In the genomic region with DNA sequence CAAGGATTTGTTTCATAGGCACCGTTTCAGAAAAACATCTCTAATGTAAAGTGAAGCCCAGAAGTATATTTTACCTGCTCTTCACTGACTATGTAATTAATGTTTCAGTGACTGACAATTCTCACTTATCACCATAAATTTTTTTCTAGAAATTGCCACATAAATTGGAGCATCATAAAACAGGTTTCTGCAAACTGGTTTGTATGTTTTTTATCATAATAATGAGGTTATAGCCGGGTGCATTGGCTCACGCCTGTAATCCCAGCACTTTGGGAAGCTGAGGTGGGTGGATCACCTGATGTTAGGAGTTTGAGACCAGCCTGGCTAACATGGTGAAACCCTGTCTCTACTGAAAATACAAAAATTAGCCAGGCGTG, we compare ENCODE assay signal across 13 cellular contexts. TPM values are rescaled to one million over a fixed set of nuclear protein-coding genes. Genes with fewer than 3 reads are reported as not detected.
DNase-seq lines count a peak whose midpoint lies in the region; ATAC-seq, FAIRE-seq and TF ChIP-seq lines count a peak whose summit lies in the region.
"Had no signal": no experiment of that assay in that cellular context is flagged by ENCODE, and none has a peak within 500 bp of the region (broad histone marks: within the 10 kb centered on the region; RNA-seq: fewer than 3 reads in every experiment).

No MANE protein-coding gene starts in this region.

- no peak overlapping the region for H3K4me3 ChIP-seq in mammary epithelial cell (replicated peaks in 1 of 3; ENCODE audit: insufficient read depth in 1 of 3, low read depth in 2 of 3, low read length in 3 of 3)
- H3K4me3 ChIP-seq in hepatocyte, result no peak overlapping the region
- no peak overlapping the region for H3K4me3 ChIP-seq in thyroid gland (replicated peaks in 1 of 3)

- in situ Hi-C loops in mammary epithelial cell (cut with MboI; ENCODE audit: low sequenced_read_pairs in 2 of 2), result no loop called here

- DNase-seq in MCF 10A (ENCODE audit: unreplicated experiment) (no peak), mammary epithelial cell (no peak), T-helper 17 cell (no peak), hepatocyte (ENCODE audit: low spot score) (no peak), thyroid gland (no peak), SKM-1 treated with dmso at 0.1 percent for 144 hours (lab: John Stamatoyannopoulos, UW; ENCODE audit: unreplicated experiment) (no peak), GM19239 (ENCODE audit: insufficient read length, low spot score) (no peak)
- DNase-seq: activated CD4-positive, alpha-beta T cell treated with anti-CD3 and anti-CD28 coated beads for 4 hours; AML-193; amniotic stem cell; effector memory CD8-positive, alpha-beta T cell; hippocampal formation had no signal

- H3K27ac Mint-ChIP-seq in MCF 10A (ENCODE audit: low read depth, unreplicated experiment), result peak overlapping the region; percentile 49
- H3K27ac Mint-ChIP-seq in T-helper 17 cell, result peak overlapping the region; percentile 94

- no peaks in the 10 kb centered on the region for H3K9me2 ChIP-seq in hepatocyte (replicated peaks; ENCODE audit: insufficient read depth)

- dilution Hi-C loops in mammary epithelial cell (cut with HindIII; ENCODE audit: low sequenced_read_pairs), result loop anchor here (5.0 kb wide), 1 partner anchor 75 kb away; no protein-coding TSS in a partner anchor

- H3K27ac ChIP-seq in mammary epithelial cell (ENCODE audit: insufficient read depth, low read depth, low read length) (no peak overlapping the region), hepatocyte (no peak overlapping the region), thyroid gland (peak overlapping the region; percentile 68 to 96 (median 91))

- H3K4me1 Mint-ChIP-seq in MCF 10A (ENCODE audit: insufficient read depth, unreplicated experiment) (peaks cover 47% of the 10 kb centered on the region), T-helper 17 cell (peaks cover 45% of the 10 kb centered on the region)

- 96% methylated on average over 3 of the region's 4 CpGs for WGBS in mammary epithelial cell (ENCODE audit: low coverage, missing lambda C conversion rate)
- WGBS in hepatocyte (ENCODE audit: low lambda C conversion rate, missing lambda C conversion rate), result 76% methylated on average over 4 of the region's 4 CpGs
- 76% methylated on average over 4 of the region's 4 CpGs for WGBS in thyroid gland, 2 donors

- H3K9ac ChIP-seq in mammary epithelial cell (ENCODE audit: insufficient read depth, low read length), result no peak overlapping the region

- H3K9me3 Mint-ChIP-seq in MCF 10A (ENCODE audit: unreplicated experiment), result no peaks in the 10 kb centered on the region
- H3K9me3 Mint-ChIP-seq: effector memory CD8-positive, alpha-beta T cell had no signal

- H3K36me3 ChIP-seq in mammary epithelial cell (ENCODE audit: insufficient read depth, low read length) (no peaks in the 10 kb centered on the region), hepatocyte (replicated peaks; ENCODE audit: insufficient read depth, low read depth) (no peaks in the 10 kb centered on the region), thyroid gland (no peaks in the 10 kb centered on the region)

- no peaks in the 10 kb centered on the region for H3K27me3 Mint-ChIP-seq in MCF 10A (ENCODE audit: insufficient read depth, unreplicated experiment)
- H3K27me3 Mint-ChIP-seq in T-helper 17 cell, result no peaks in the 10 kb centered on the region
- H3K27me3 Mint-ChIP-seq: effector memory CD8-positive, alpha-beta T cell had no signal

- no peak overlapping the region for H3K4me3 Mint-ChIP-seq in MCF 10A (ENCODE audit: unreplicated experiment)
- no peak overlapping the region for H3K4me3 Mint-ChIP-seq in T-helper 17 cell

- H3K4me1 ChIP-seq in mammary epithelial cell (ENCODE audit: insufficient read depth, low read length) (peaks cover 52% of the 10 kb centered on the region), hepatocyte (ENCODE audit: insufficient read depth) (peaks cover 21% of the 10 kb centered on the region), thyroid gland (peaks cover 38 to 53% of the 10 kb centered on the region in 2 donors)

- FAIRE-seq in GM19239 (lab: Jason Lieb, UNC), result no peak

- TF ChIP-seq POLR2A in thyroid gland (IDR thresholded peaks at IDR 0.05), result no peak

- H3K4me2 ChIP-seq in mammary epithelial cell (ENCODE audit: insufficient read depth, low read depth, low read length) (no peak overlapping the region), hepatocyte (peak overlapping the region; percentile 34)

- intact Hi-C loops in MCF 10A (cut with micrococcal nuclease) (no loop called here), mammary epithelial cell (cut with micrococcal nuclease) (no loop called here), thyroid gland (cut with DNase I) (loop anchor here (5.0 kb wide), 1 partner anchor 35 kb away; no protein-coding TSS in a partner anchor)

- no peak overlapping the region for H2AFZ ChIP-seq in mammary epithelial cell (ENCODE audit: low read depth, low read length)
- H2AFZ ChIP-seq in hepatocyte, result no peak overlapping the region

- no peaks in the 10 kb centered on the region for H3K9me3 ChIP-seq in mammary epithelial cell (replicated peaks; ENCODE audit: insufficient read depth, low read length)
- no peaks in the 10 kb centered on the region for H3K9me3 ChIP-seq in T-helper 17 cell (ENCODE audit: control insufficient read depth, low read length, poor library complexity, severe bottlenecking)
- H3K9me3 ChIP-seq in hepatocyte (ENCODE audit: low read depth), result no peaks in the 10 kb centered on the region
- H3K9me3 ChIP-seq in thyroid gland, result no peaks in the 10 kb centered on the region

- H3K79me2 ChIP-seq in mammary epithelial cell (ENCODE audit: insufficient read depth, low read length) (no peaks in the 10 kb centered on the region), hepatocyte (no peaks in the 10 kb centered on the region)

- ATAC-seq in T-helper 17 cell, result no peak
- ATAC-seq in GM21825 (IDR thresholded peaks at IDR 0.05; ENCODE audit: unreplicated experiment), result no peak
- ATAC-seq: effector memory CD8-positive, alpha-beta T cell had no signal

- CTCF ChIA-PET in MCF 10A (lab: Yijun Ruan, JAX) (interaction anchor here (0.5 to 6.2 kb wide), 6 partner anchors 15 to 81 kb away, joined by 3 to 39 read pairs (median 4); no protein-coding TSS in a partner anchor), mammary epithelial cell (lab: Charles Lee; ENCODE audit: low non-redundant PET) (interaction anchor here (0.5 to 0.8 kb wide), 2 partner anchors 8 to 74 kb away, joined by 5 to 12 read pairs; no protein-coding TSS in a partner anchor)

- peaks cover 18% of the 10 kb centered on the region for H3K36me3 Mint-ChIP-seq in MCF 10A (ENCODE audit: insufficient read depth, unreplicated experiment)
- H3K36me3 Mint-ChIP-seq in T-helper 17 cell (ENCODE audit: low read depth), result no peaks in the 10 kb centered on the region

- BruUV-seq in MCF 10A (replicated peaks; lab: Mats Ljungman, UMichigan) (no TSS peak), mammary epithelial cell (replicated peaks; lab: Mats Ljungman, UMichigan) (no TSS peak)

- H3K27me3 ChIP-seq in mammary epithelial cell (ENCODE audit: insufficient read depth, low read length), result no peaks in the 10 kb centered on the region
- no peaks in the 10 kb centered on the region for H3K27me3 ChIP-seq in hepatocyte
- no peaks in the 10 kb centered on the region for H3K27me3 ChIP-seq in thyroid gland

- POLR2A ChIA-PET in MCF 10A (lab: Yijun Ruan, JAX), result interaction anchor here (0.6 to 8.4 kb wide), 11 partner anchors 8 to 854 kb away, joined by 3 to 139 read pairs (median 29); a partner anchor contains a TSS

- H4K20me1 ChIP-seq in mammary epithelial cell (ENCODE audit: insufficient read depth, low read length) (no peaks in the 10 kb centered on the region), hepatocyte (ENCODE audit: insufficient read depth, poor library complexity, severe bottlenecking) (no peaks in the 10 kb centered on the region)

- TF ChIP-seq CTCF in MCF 10A (IDR thresholded peaks at IDR 0.05; ENCODE audit: unreplicated experiment) (no peak), mammary epithelial cell (conservative IDR thresholded peaks at IDR 0.05 in 1 of 2, IDR thresholded peaks at IDR 0.05 in 1 of 2; ENCODE audit: extremely low read depth in 1 of 2, insufficient read depth in 1 of 2, low read depth in 1 of 2, low read length in 2 of 2) (no peak), hepatocyte (IDR thresholded peaks at IDR 0.05; ENCODE audit: poor library complexity) (no peak), thyroid gland (IDR thresholded peaks at IDR 0.05) (no peak)

RNA-seq across cellular contexts. Expression of a gene that starts 39.4 kb away (rescaled TPM):
- 77.6 and 92.1 TPM in 2 replicates for total RNA-seq in MCF 10A (2022)
- 100 to 1,000 TPM in 1 of 2 donors, 10 to 100 TPM in 1; 74.3 to 124 TPM for total RNA-seq in mammary epithelial cell
- 131 TPM for polyA plus RNA-seq in mammary epithelial cell
- polyA minus RNA-seq in mammary epithelial cell, result 278 TPM
- 10 to 100 TPM; 30.3 to 38.8 TPM for total RNA-seq in T-helper 17 cell
- total RNA-seq in hepatocyte, result 94.2 and 103 TPM in 2 replicates
- polyA plus RNA-seq in hepatocyte, result 96.9 and 110 TPM in 2 replicates
- total RNA-seq in thyroid gland, result 100 to 1,000 TPM; 119 to 165 (median 132) TPM

Comparison
In these comparisons a context has a peak if more than half of its experiments do, and no peak if none do; other contexts are left out.
1. H3K27ac ChIP-seq: peak in thyroid gland (3 of 3); none in mammary epithelial cell (single experiment) and hepatocyte (single experiment).